8 cellular contexts compared by ENCODE assay signal in the genomic region with DNA sequence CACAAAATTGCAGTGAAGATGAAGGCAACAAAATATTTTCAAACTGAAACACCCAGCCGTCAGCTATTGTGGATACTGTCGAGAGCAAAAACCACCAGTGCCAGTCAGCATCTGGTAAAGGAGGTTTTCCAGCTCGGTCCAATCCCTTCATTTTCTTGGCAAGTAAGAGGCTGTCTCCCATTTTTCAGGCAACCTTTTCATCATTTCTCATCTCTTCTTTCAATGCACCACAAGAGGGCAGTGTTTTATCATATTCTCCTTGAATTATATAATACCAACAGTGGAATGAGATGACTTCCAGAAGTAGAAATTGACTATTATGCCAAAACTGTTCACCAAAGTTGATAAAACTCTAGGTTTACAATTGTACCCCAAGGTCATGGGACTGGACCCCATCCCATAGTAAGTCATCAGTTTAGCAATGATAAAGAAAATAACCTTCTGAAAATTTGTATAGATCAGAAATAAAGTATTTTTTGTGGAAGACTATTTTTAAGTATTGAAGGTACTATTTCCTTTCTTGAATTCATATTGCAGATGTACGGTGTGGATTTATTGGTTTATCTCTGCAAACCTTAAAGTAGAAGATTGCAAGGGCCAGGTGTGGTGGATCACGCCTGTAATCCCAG. TPM values are rescaled to one million over a fixed set of nuclear protein-coding genes. Genes with fewer than 3 reads are reported as not detected.
DNase-seq lines count a peak whose midpoint lies in the region; ATAC-seq and TF ChIP-seq lines count a peak whose summit lies in the region.

No MANE protein-coding gene starts in this region.

- peaks cover 0 to 70% (median 20%) of the 10 kb centered on the region in 3 donors for H3K4me1 ChIP-seq in esophagus squamous epithelium

- H3K4me3 Mint-ChIP-seq in activated CD4-positive, alpha-beta T cell treated with anti-CD3 and anti-CD28 coated beads for 36 hours, result no peak overlapping the region
- no peak overlapping the region for H3K4me3 Mint-ChIP-seq in nephron

- no peaks in the 10 kb centered on the region for H3K27me3 ChIP-seq in esophagus squamous epithelium

- no peaks in the 10 kb centered on the region for H3K9me3 ChIP-seq in esophagus squamous epithelium

- peak; percentile 40 for ATAC-seq in activated CD4-positive, alpha-beta T cell treated with anti-CD3 and anti-CD28 coated beads for 36 hours
- no peak for ATAC-seq in HG02623 (IDR thresholded peaks at IDR 0.05; ENCODE audit: unreplicated experiment)

- CTCF ChIA-PET in activated CD4-positive, alpha-beta T cell treated with anti-CD3 and anti-CD28 coated beads for 36 hours (lab: Charles Lee), result interaction anchor here (0.6 to 3.9 kb wide), 19 partner anchors 12 to 541 kb away, joined by 3 to 40 read pairs (median 4); partner anchors contain the start of gene NOB1

- H3K4me3 ChIP-seq in esophagus squamous epithelium, result no peak overlapping the region

- H3K27ac Mint-ChIP-seq in activated CD4-positive, alpha-beta T cell treated with anti-CD3 and anti-CD28 coated beads for 36 hours, result no peak overlapping the region
- peak overlapping the region; percentile 26 to 74 (median 69) for H3K27ac Mint-ChIP-seq in nephron

- peaks cover 4 to 62% (median 28%) of the 10 kb centered on the region in 3 donors for H3K36me3 ChIP-seq in esophagus squamous epithelium

- H3K9me3 Mint-ChIP-seq in activated CD4-positive, alpha-beta T cell treated with anti-CD3 and anti-CD28 coated beads for 36 hours (ENCODE audit: low read depth), result no peaks in the 10 kb centered on the region
- H3K9me3 Mint-ChIP-seq in nephron, result no peaks in the 10 kb centered on the region

- peaks cover 4% of the 10 kb centered on the region for H3K36me3 Mint-ChIP-seq in activated CD4-positive, alpha-beta T cell treated with anti-CD3 and anti-CD28 coated beads for 36 hours (ENCODE audit: low read depth)
- H3K36me3 Mint-ChIP-seq in nephron (ENCODE audit: low read depth), result peaks cover 38% of the 10 kb centered on the region

- DNase-seq in activated CD4-positive, alpha-beta T cell treated with anti-CD3 and anti-CD28 coated beads for 36 hours, result no peak
- DNase-seq in activated CD4-positive, alpha-beta T cell treated with anti-CD3 and anti-CD28 coated beads for 4 hours, result no peak
- DNase-seq in NCI-H1092 treated with DMSO at 0.1 percent for 48 hours (lab: John Stamatoyannopoulos, UW), result peak; percentile 79
- peak; percentile 54 for DNase-seq in SKM-1 treated with dmso at 0.1 percent for 144 hours (lab: John Stamatoyannopoulos, UW; ENCODE audit: unreplicated experiment)
- no peak for DNase-seq in esophagus squamous epithelium (lab: John Stamatoyannopoulos, UW)
- DNase-seq in stimulated activated CD4-positive, alpha-beta T cell treated with anti-CD3 and anti-CD28 coated beads, Interleukin-2, amount 100 ng/mL, for 48 hours, result no peak

- no peaks in the 10 kb centered on the region for H3K27me3 Mint-ChIP-seq in activated CD4-positive, alpha-beta T cell treated with anti-CD3 and anti-CD28 coated beads for 36 hours
- H3K27me3 Mint-ChIP-seq in nephron (ENCODE audit: low read depth), result no peaks in the 10 kb centered on the region

- intact Hi-C loops in activated CD4-positive, alpha-beta T cell treated with anti-CD3 and anti-CD28 coated beads for 36 hours (cut with DNase I, micrococcal nuclease), result loop anchor here (1.0 kb wide), 2 partner anchors 45 to 221 kb away; partner anchors contain the start of gene NOB1 (in 2 of the 2)
- intact Hi-C loops in esophagus squamous epithelium (cut with DNase I), result loop anchor here (5.0 to 10.0 kb wide), 2 partner anchors 43 to 315 kb away; partner anchors contain the start of gene NOB1

- 28 to 31% methylated on average over 5 of the region's 5 CpGs for WGBS in esophagus squamous epithelium, 2 donors

- TF ChIP-seq CTCF in esophagus squamous epithelium (IDR thresholded peaks at IDR 0.05), result peak; percentile 51 to 86 (median 73)
- peak; percentile 61 to 82 (median 67) for TF ChIP-seq CTCF in nephron (IDR thresholded peaks at IDR 0.05; ENCODE audit: unreplicated experiment in 3 of 3)

- peak overlapping the region in 3 of 4 donors; percentile 43 to 75 (median 58) for H3K27ac ChIP-seq in esophagus squamous epithelium

- TF ChIP-seq POLR2A in esophagus squamous epithelium (IDR thresholded peaks at IDR 0.05), result no peak

- H3K4me1 Mint-ChIP-seq in activated CD4-positive, alpha-beta T cell treated with anti-CD3 and anti-CD28 coated beads for 36 hours, result peaks cover 9% of the 10 kb centered on the region
- peaks cover 10% of the 10 kb centered on the region for H3K4me1 Mint-ChIP-seq in nephron

- POLR2A ChIA-PET in activated CD4-positive, alpha-beta T cell treated with anti-CD3 and anti-CD28 coated beads for 36 hours (lab: Charles Lee), result no interaction called here

RNA-seq across cellular contexts. Expression of gene NQO1, which starts 16.8 kb away (rescaled TPM):
- 10 to 100 TPM in 1 of 2 experiments, 1 to 10 TPM in 1; 9.9 to 11.4 TPM for total RNA-seq in activated CD4-positive, alpha-beta T cell treated with anti-CD3 and anti-CD28 coated beads for 36 hours
- total RNA-seq in esophagus squamous epithelium, result 100 to 1,000 TPM; 152 to 442 (median 247) TPM

RNA-seq across cellular contexts. Expression of gene NOB1, which starts 45.2 kb away (rescaled TPM):
- total RNA-seq in activated CD4-positive, alpha-beta T cell treated with anti-CD3 and anti-CD28 coated beads for 36 hours, result 100 to 1,000 TPM; 109 to 112 TPM
- 10 to 100 TPM; 34.4 to 55.1 (median 45.2) TPM for total RNA-seq in esophagus squamous epithelium

RNA-seq across cellular contexts. Expression of gene WWP2, which starts 52.6 kb away (rescaled TPM):
- 10 to 100 TPM; 43.3 to 44.6 TPM for total RNA-seq in activated CD4-positive, alpha-beta T cell treated with anti-CD3 and anti-CD28 coated beads for 36 hours
- 10 to 100 TPM; 23.4 to 32.8 (median 29.6) TPM for total RNA-seq in esophagus squamous epithelium

Comparison
In these comparisons a context has a peak if more than half of its experiments do, and no peak if none do; other contexts are left out.
1. DNase-seq: peak in NCI-H1092 treated with DMSO at 0.1 percent for 48 hours (single experiment) and SKM-1 treated with dmso at 0.1 percent for 144 hours (single experiment); none in activated CD4-positive, alpha-beta T cell treated with anti-CD3 and anti-CD28 coated beads for 36 hours (single experiment), activated CD4-positive, alpha-beta T cell treated with anti-CD3 and anti-CD28 coated beads for 4 hours (0 of 2), esophagus squamous epithelium (single experiment) and stimulated activated CD4-positive, alpha-beta T cell treated with anti-CD3 and anti-CD28 coated beads, Interleukin-2, amount 100 ng/mL, for 48 hours (0 of 2).
2. RNA of gene NQO1, which starts 16.8 kb away (total RNA-seq): 152 to 442 TPM in esophagus squamous epithelium; 9.9 to 11.4 TPM in activated CD4-positive, alpha-beta T cell treated with anti-CD3 and anti-CD28 coated beads for 36 hours; every median in the first group is over 10 times any median in the second.